In genomic region chr18:5413447-5413846, GRCh38 we compare ENCODE assay signal across 1 cellular context.
TF ChIP-seq lines count a peak whose summit lies in the region.

No MANE protein-coding gene starts in this region.

TF ChIP-seq in SK-N-SH treated with all-trans-retinoic acid at 6 μM for 48 hours, 23 proteins besides CTCF, POLR2A, EP300 and RAD21 (continued from another document):
- no peak for TF ChIP-seq ZFP3 (CRISPR knock-in tag; IDR thresholded peaks at IDR 0.05)
